27 cellular contexts compared by ENCODE assay signal in genomic region chr9:17987174-17987573, GRCh38.
"Had no signal": no experiment of that assay in that cellular context is flagged by ENCODE, and none has a peak within 500 bp of the region (broad histone marks: within the 10 kb centered on the region; RNA-seq: fewer than 3 reads in every experiment).

No MANE protein-coding gene starts in this region.

- H3K9me3 ChIP-seq: ascending aorta, Peyer's patch, SJSA1, SK-N-SH had no signal

- H3K4me1 ChIP-seq: ascending aorta, Peyer's patch, SJSA1 had no signal

- H3K4me3 ChIP-seq: ascending aorta, cardiac muscle cell, Peyer's patch, SJSA1 had no signal

- DNase-seq: activated CD4-positive, alpha-beta T cell treated with anti-CD3 and anti-CD28 coated beads for 36 hours; activated CD4-positive, alpha-beta T cell treated with anti-CD3 and anti-CD28 coated beads, Interleukin-2, amount 10 ng/mL, durations not matched to agents 7 days and 5 days; activated CD4-positive, alpha-beta T cell treated with anti-CD3 and anti-CD28 coated beads, Interleukin-2, amount 50 U/mL, for 48 hours; activated CD8-positive, alpha-beta T cell treated with anti-CD3 and anti-CD28 coated beads, Interleukin-2, amount 10 ng/mL, durations not matched to agents 7 days and 5 days; activated gamma-delta T cell; activated naive CD4-positive, alpha-beta T cell treated with Interleukin-2 at 50 U/mL for 16 hours; activated naive CD8-positive, alpha-beta T cell treated with anti-CD3 and anti-CD28 coated beads, Interleukin-2, amount 10 ng/mL, durations not matched to agents 7 days and 5 days; activated T-cell treated with anti-CD3 and anti-CD28 coated beads, Interleukin-2, amount 50 U/mL, for 24 hours; amygdala; MM.1S; MV-4-11; NCI-H1092; NCI-H1436 treated with DMSO at 0.1 percent for 48 hours; NCI-H1694 treated with DMSO at 0.1 percent for 48 hours; NCI-H2029; NCI-H2227 treated with DMSO at 0.1 percent for 48 hours; NCI-H446; NCI-H510A treated with DMSO at 0.1 percent for 48 hours; NK-92 treated with Interleukin-12 subunit alpha and Interleukin-12 subunit beta, amount 100 ng/mL, for 24 hours; PC-3; Peyer's patch; RPMI8226; SHP77 treated with DMSO at 0.1 percent for 48 hours; SK-N-SH had no signal

- H3K36me3 ChIP-seq: ascending aorta, cardiac muscle cell, Peyer's patch, SJSA1 had no signal

- ATAC-seq: activated CD4-positive, alpha-beta T cell treated with anti-CD3 and anti-CD28 coated beads for 36 hours; activated CD8-positive, alpha-beta T cell treated with anti-CD3 and anti-CD28 coated beads, Interleukin-2, amount 10 ng/mL, durations not matched to agents 7 days and 5 days; PC-3 had no signal
